Comparison of ENCODE assay signal across 24 cellular contexts in genomic region chrX:56226980-56227379, GRCh38.
"Had no signal": no experiment of that assay in that cellular context is flagged by ENCODE, and none has a peak within 500 bp of the region (broad histone marks: within the 10 kb centered on the region; RNA-seq: fewer than 3 reads in every experiment).

No MANE protein-coding gene starts in this region.

- H3K4me3 ChIP-seq: K562, PC-9 had no signal

- H3K27ac Mint-ChIP-seq: activated CD8-positive, alpha-beta T cell treated with anti-CD3 and anti-CD28 coated beads for 36 hours; activated naive CD4-positive, alpha-beta T cell treated with anti-CD3 and anti-CD28 coated beads, Interleukin-2, amount 50 U/mL, for 24 hours; activated T-cell treated with anti-CD3 and anti-CD28 coated beads, Interleukin-2, amount 50 U/mL, for 72 hours; activated T-helper 2 cell treated with anti-CD3 and anti-CD28 coated beads, Interferon-gamma antibody, Interleukin-2, Interleukin-4, amounts not matched to agents 10 μg/mL and 5 μg/mL and 100 μg/mL, durations not matched to agents 14 hours and 24 hours and 36 hours; brain; T-helper 17 cell had no signal

- H3K9me3 Mint-ChIP-seq: activated CD8-positive, alpha-beta T cell treated with anti-CD3 and anti-CD28 coated beads for 36 hours; activated naive CD4-positive, alpha-beta T cell treated with anti-CD3 and anti-CD28 coated beads, Interleukin-2, amount 50 U/mL, for 24 hours; activated T-cell treated with anti-CD3 and anti-CD28 coated beads, Interleukin-2, amount 50 U/mL, for 72 hours; activated T-helper 2 cell treated with anti-CD3 and anti-CD28 coated beads, Interferon-gamma antibody, Interleukin-2, Interleukin-4, amounts not matched to agents 10 μg/mL and 5 μg/mL and 100 μg/mL, durations not matched to agents 14 hours and 24 hours and 36 hours; central memory CD8-positive, alpha-beta T cell had no signal

- H3K4me1 Mint-ChIP-seq: central memory CD8-positive, alpha-beta T cell had no signal

- H3K4me3 Mint-ChIP-seq: activated CD8-positive, alpha-beta T cell treated with anti-CD3 and anti-CD28 coated beads for 36 hours; activated naive CD4-positive, alpha-beta T cell treated with anti-CD3 and anti-CD28 coated beads, Interleukin-2, amount 50 U/mL, for 24 hours; activated T-cell treated with anti-CD3 and anti-CD28 coated beads, Interleukin-2, amount 50 U/mL, for 72 hours; brain; central memory CD8-positive, alpha-beta T cell; T-helper 17 cell had no signal

- ATAC-seq: activated CD4-positive, CD25-positive, alpha-beta regulatory T cell treated with anti-CD3 and anti-CD28 coated beads, Interleukin-2, amount 50 U/mL, for 24 hours; activated CD8-positive, alpha-beta T cell treated with anti-CD3 and anti-CD28 coated beads for 36 hours; activated T-cell treated with anti-CD3 and anti-CD28 coated beads, Interleukin-2, amount 50 U/mL, for 72 hours; K562; T-helper 17 cell had no signal

- H3K36me3 Mint-ChIP-seq: activated naive CD4-positive, alpha-beta T cell treated with anti-CD3 and anti-CD28 coated beads, Interleukin-2, amount 50 U/mL, for 24 hours; brain had no signal

- H3K27ac ChIP-seq: PC-9 had no signal

- DNase-seq: activated CD4-positive, alpha-beta T cell treated with anti-CD3 and anti-CD28 coated beads for 4 hours; activated CD8-positive, alpha-beta memory T cell treated with anti-CD3 and anti-CD28 coated beads, Interleukin-2, amount 50 U/mL, for 4 hours; activated CD8-positive, alpha-beta T cell treated with anti-CD3 and anti-CD28 coated beads for 36 hours; activated T-cell treated with anti-CD3 and anti-CD28 coated beads, Interleukin-2, amount 50 U/mL, for 72 hours; Karpas-422; NCI-H1092 treated with DMSO at 0.1 percent for 48 hours; NCI-H1417 treated with DMSO at 0.1 percent for 48 hours; NCI-H1694; NCI-H2029; NCI-H2107; NCI-H2171 treated with DMSO at 0.1 percent for 48 hours; NCI-H226; NCI-H526; NCI-H774; SIG-M5; T-helper 17 cell; T-helper 9 cell had no signal
